12 cellular contexts compared by ENCODE assay signal in the genomic region with DNA sequence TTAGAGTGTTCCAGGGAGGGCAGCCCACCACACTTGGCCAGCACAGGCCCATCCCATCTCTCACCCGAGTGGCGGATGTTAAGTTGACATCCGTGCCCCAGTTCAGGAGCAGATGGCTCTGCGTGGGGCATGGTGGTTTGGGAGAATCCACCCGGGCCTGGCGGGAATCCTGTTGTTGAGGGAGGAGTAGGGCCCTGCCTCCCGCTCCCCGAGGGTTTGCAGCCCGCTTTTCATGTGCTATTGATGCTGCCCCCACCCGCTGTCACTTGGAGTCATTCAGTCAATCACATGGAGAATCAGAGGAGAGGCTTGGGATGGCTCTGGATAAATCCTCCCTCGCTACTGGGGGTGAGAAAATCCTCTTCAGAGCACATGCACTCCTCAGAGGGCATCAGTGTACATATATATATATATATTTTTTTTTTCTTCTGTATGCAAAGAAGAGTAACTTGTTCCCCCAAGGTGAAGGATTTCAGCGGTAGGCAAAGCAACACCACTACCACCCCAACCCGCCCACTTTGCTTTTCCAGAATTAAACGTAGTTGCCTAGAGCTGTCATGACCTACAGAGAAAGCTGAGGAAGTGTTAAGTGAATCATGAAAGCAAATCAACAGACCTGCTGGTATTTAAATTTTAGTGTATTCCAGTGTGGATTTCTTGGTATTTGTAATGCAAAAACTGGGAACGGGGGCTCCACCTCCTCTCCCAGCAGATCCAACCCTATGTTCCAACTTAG.
DNase-seq lines count a peak whose midpoint lies in the region; ATAC-seq and TF ChIP-seq lines count a peak whose summit lies in the region.
"Had no signal": no experiment of that assay in that cellular context is flagged by ENCODE, and none has a peak within 500 bp of the region (broad histone marks: within the 10 kb centered on the region; RNA-seq: fewer than 3 reads in every experiment).

No MANE protein-coding gene starts in this region.

- no peaks in the 10 kb centered on the region for H3K36me3 ChIP-seq in HUES48 (ENCODE audit: control insufficient read depth, insufficient read depth, low read length)
- H3K36me3 ChIP-seq: SJSA1 had no signal

- no peak for DNase-seq in activated CD4-positive, alpha-beta memory T cell treated with anti-CD3 and anti-CD28 coated beads, Interleukin-2, amount 10 ng/mL, durations not matched to agents 7 days and 5 days
- no peak for DNase-seq in activated CD4-positive, alpha-beta memory T cell treated with anti-CD3 and anti-CD28 coated beads for 36 hours
- DNase-seq in mesothelial cell of epicardium (ENCODE audit: low spot score in 2 of 2, unreplicated experiment in 2 of 2) (no peak), UCSD-AML1 (lab: John Stamatoyannopoulos, UW; ENCODE audit: unreplicated experiment) (no peak)
- DNase-seq: activated gamma-delta T cell treated with Interleukin-2 at 50 U/mL for 16 hours, NCI-H1105, NCI-H526 had no signal

- no peaks in the 10 kb centered on the region for H3K9me3 ChIP-seq in HUES48 (ENCODE audit: control insufficient read depth, insufficient read depth, low read length)
- H3K9me3 ChIP-seq: SJSA1 had no signal

- H3K4me1 ChIP-seq in HUES48 (ENCODE audit: control insufficient read depth, insufficient read depth, low read length) = peaks cover 35% of the 10 kb centered on the region
- H3K4me1 ChIP-seq: SJSA1 had no signal

- intact Hi-C loops in activated CD4-positive, alpha-beta memory T cell treated with anti-CD3 and anti-CD28 coated beads for 36 hours (cut with micrococcal nuclease) = no loop called here

- no peak for TF ChIP-seq CTCF in mesothelial cell of epicardium (IDR thresholded peaks at IDR 0.05; ENCODE audit: unreplicated experiment)

- H3K27ac ChIP-seq in HUES48 (ENCODE audit: low read depth, low read length) = no peak overlapping the region
- H3K27ac ChIP-seq: SJSA1 had no signal

- H3K36me3 Mint-ChIP-seq in activated CD4-positive, alpha-beta memory T cell treated with anti-CD3 and anti-CD28 coated beads, Interleukin-2, amount 10 ng/mL, durations not matched to agents 7 days and 5 days (ENCODE audit: low read depth) = no peaks in the 10 kb centered on the region
- no peaks in the 10 kb centered on the region for H3K36me3 Mint-ChIP-seq in activated CD4-positive, alpha-beta memory T cell treated with anti-CD3 and anti-CD28 coated beads for 36 hours
- no peaks in the 10 kb centered on the region for H3K36me3 Mint-ChIP-seq in activated T-helper 17 cell treated with anti-CD3 and anti-CD28 coated beads, Interleukin-2, amount 50 U/mL, for 72 hours (ENCODE audit: low read depth)
- H3K36me3 Mint-ChIP-seq in mesothelial cell of epicardium = peaks cover 8% of the 10 kb centered on the region

- peak overlapping the region; percentile 47 for H3K4me3 Mint-ChIP-seq in activated CD4-positive, alpha-beta memory T cell treated with anti-CD3 and anti-CD28 coated beads, Interleukin-2, amount 10 ng/mL, durations not matched to agents 7 days and 5 days
- no peak overlapping the region for H3K4me3 Mint-ChIP-seq in activated CD4-positive, alpha-beta memory T cell treated with anti-CD3 and anti-CD28 coated beads for 36 hours
- peak overlapping the region; percentile 59 for H3K4me3 Mint-ChIP-seq in activated T-helper 17 cell treated with anti-CD3 and anti-CD28 coated beads, Interleukin-2, amount 50 U/mL, for 72 hours
- peak overlapping the region; percentile 4 for H3K4me3 Mint-ChIP-seq in mesothelial cell of epicardium

- CTCF ChIA-PET in activated CD4-positive, alpha-beta memory T cell treated with anti-CD3 and anti-CD28 coated beads, Interleukin-2, amount 10 ng/mL, durations not matched to agents 7 days and 5 days (lab: Charles Lee) = interaction anchor here (1.0 kb wide), 1 partner anchor 17 kb away, joined by 5 read pairs; no protein-coding TSS in a partner anchor
- CTCF ChIA-PET in activated CD4-positive, alpha-beta memory T cell treated with anti-CD3 and anti-CD28 coated beads for 36 hours (lab: Charles Lee) = interaction anchor here (0.8 kb wide), 1 partner anchor 8 kb away, joined by 4 read pairs; no protein-coding TSS in a partner anchor

- peak overlapping the region; percentile 27; the same call in 1 of the 2 replicates for H3K4me3 ChIP-seq in HUES48 (ENCODE audit: low read depth, low read length)
- H3K4me3 ChIP-seq: SJSA1 had no signal

- no peak overlapping the region for H3K9ac ChIP-seq in HUES48 (ENCODE audit: low read depth, low read length)

- H3K27me3 Mint-ChIP-seq in activated CD4-positive, alpha-beta memory T cell treated with anti-CD3 and anti-CD28 coated beads, Interleukin-2, amount 10 ng/mL, durations not matched to agents 7 days and 5 days = no peaks in the 10 kb centered on the region
- peaks cover 8% of the 10 kb centered on the region for H3K27me3 Mint-ChIP-seq in activated CD4-positive, alpha-beta memory T cell treated with anti-CD3 and anti-CD28 coated beads for 36 hours
- peaks cover 7% of the 10 kb centered on the region for H3K27me3 Mint-ChIP-seq in activated T-helper 17 cell treated with anti-CD3 and anti-CD28 coated beads, Interleukin-2, amount 50 U/mL, for 72 hours
- H3K27me3 Mint-ChIP-seq in mesothelial cell of epicardium (ENCODE audit: low read depth) = peaks cover 11% of the 10 kb centered on the region

- H3K4me1 Mint-ChIP-seq in activated CD4-positive, alpha-beta memory T cell treated with anti-CD3 and anti-CD28 coated beads, Interleukin-2, amount 10 ng/mL, durations not matched to agents 7 days and 5 days = peaks cover 42% of the 10 kb centered on the region
- peaks cover 27% of the 10 kb centered on the region for H3K4me1 Mint-ChIP-seq in activated CD4-positive, alpha-beta memory T cell treated with anti-CD3 and anti-CD28 coated beads for 36 hours (ENCODE audit: low read depth)
- peaks cover 19% of the 10 kb centered on the region for H3K4me1 Mint-ChIP-seq in activated T-helper 17 cell treated with anti-CD3 and anti-CD28 coated beads, Interleukin-2, amount 50 U/mL, for 72 hours
- peaks cover 27% of the 10 kb centered on the region for H3K4me1 Mint-ChIP-seq in mesothelial cell of epicardium

- peaks cover 3% of the 10 kb centered on the region for H3K9me3 Mint-ChIP-seq in activated CD4-positive, alpha-beta memory T cell treated with anti-CD3 and anti-CD28 coated beads, Interleukin-2, amount 10 ng/mL, durations not matched to agents 7 days and 5 days
- no peaks in the 10 kb centered on the region for H3K9me3 Mint-ChIP-seq in activated CD4-positive, alpha-beta memory T cell treated with anti-CD3 and anti-CD28 coated beads for 36 hours
- H3K9me3 Mint-ChIP-seq in activated T-helper 17 cell treated with anti-CD3 and anti-CD28 coated beads, Interleukin-2, amount 50 U/mL, for 72 hours = peaks cover 4% of the 10 kb centered on the region
- no peaks in the 10 kb centered on the region for H3K9me3 Mint-ChIP-seq in mesothelial cell of epicardium

- POLR2A ChIA-PET in activated CD4-positive, alpha-beta memory T cell treated with anti-CD3 and anti-CD28 coated beads, Interleukin-2, amount 10 ng/mL, durations not matched to agents 7 days and 5 days (lab: Charles Lee) = interaction anchor here (1.1 to 5.3 kb wide), 4 partner anchors 13 to 33 kb away, joined by 3 to 19 read pairs (median 7); no protein-coding TSS in a partner anchor
- POLR2A ChIA-PET in activated CD4-positive, alpha-beta memory T cell treated with anti-CD3 and anti-CD28 coated beads for 36 hours (lab: Charles Lee) = interaction anchor here (0.7 kb wide), 1 partner anchor 33 kb away, joined by 5 read pairs; no protein-coding TSS in a partner anchor

- H3K27me3 ChIP-seq in HUES48 (ENCODE audit: control insufficient read depth, insufficient read depth, low read length) = peaks cover 89% of the 10 kb centered on the region
- H3K27me3 ChIP-seq: SJSA1 had no signal

- peak overlapping the region; percentile 65 for H3K27ac Mint-ChIP-seq in activated CD4-positive, alpha-beta memory T cell treated with anti-CD3 and anti-CD28 coated beads, Interleukin-2, amount 10 ng/mL, durations not matched to agents 7 days and 5 days
- H3K27ac Mint-ChIP-seq in activated CD4-positive, alpha-beta memory T cell treated with anti-CD3 and anti-CD28 coated beads for 36 hours = no peak overlapping the region
- H3K27ac Mint-ChIP-seq in activated T-helper 17 cell treated with anti-CD3 and anti-CD28 coated beads, Interleukin-2, amount 50 U/mL, for 72 hours = no peak overlapping the region
- no peak overlapping the region for H3K27ac Mint-ChIP-seq in mesothelial cell of epicardium

- ATAC-seq in activated T-helper 17 cell treated with anti-CD3 and anti-CD28 coated beads, Interleukin-2, amount 50 U/mL, for 72 hours (replicated peaks) = peak; percentile 38
- ATAC-seq in HG03342 (IDR thresholded peaks at IDR 0.05; ENCODE audit: unreplicated experiment) (no peak), GM18858 (IDR thresholded peaks at IDR 0.05; ENCODE audit: unreplicated experiment) (no peak)
